Comparison of ENCODE assay signal across 8 cellular contexts in the genomic region with DNA sequence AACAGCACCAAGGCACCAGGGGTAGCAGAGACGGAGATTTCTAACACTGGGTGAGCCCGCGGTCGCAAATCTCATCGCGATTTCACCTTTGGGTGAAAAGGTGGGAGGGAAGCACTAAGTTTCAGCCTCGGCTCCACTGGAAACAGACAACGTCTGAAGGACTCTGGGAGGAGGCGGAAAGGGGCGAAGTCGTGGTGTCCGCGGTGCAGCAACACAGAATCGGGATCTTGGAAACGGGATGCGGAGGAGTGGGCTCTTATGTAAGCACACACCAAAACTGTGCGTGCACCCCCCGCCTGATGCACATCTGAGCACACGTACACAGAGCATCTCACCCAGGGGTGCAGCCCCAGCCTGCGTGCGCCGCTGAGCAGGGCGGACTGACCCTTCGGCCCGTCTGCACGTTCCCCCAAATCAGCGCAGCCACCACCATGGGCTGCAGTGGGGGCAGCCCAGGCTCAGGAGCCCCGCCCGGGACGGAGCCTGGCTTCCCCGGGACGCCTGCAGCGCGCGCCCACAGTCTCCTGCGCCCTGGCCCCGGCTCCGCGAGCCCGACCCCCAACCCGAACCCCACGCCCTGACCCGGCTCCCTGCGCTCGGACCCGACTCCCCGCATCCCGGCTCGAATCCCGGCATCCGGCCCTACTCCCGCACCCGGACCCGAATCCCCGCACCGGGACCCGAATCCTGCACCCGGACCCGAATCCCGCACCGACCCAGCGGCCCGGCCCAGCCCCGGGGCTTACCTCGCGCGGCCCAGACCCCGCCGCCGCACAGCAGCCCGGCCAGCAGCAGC. TPM values are rescaled to one million over a fixed set of nuclear protein-coding genes. Genes with fewer than 3 reads are reported as not detected.
DNase-seq lines count a peak whose midpoint lies in the region; ATAC-seq, FAIRE-seq and TF ChIP-seq lines count a peak whose summit lies in the region.

No MANE protein-coding gene starts in this region.

- H3K27me3 ChIP-seq in small intestine (ENCODE audit: control insufficient read depth in 2 of 2, insufficient read depth in 2 of 2, low read length in 2 of 2), result no peaks in the 10 kb centered on the region

- 0 to 1% (median 1%) methylated on average over 50 to 71 of the region's 71 CpGs for WGBS in small intestine, 3 donors

- no peak for FAIRE-seq in small intestine (lab: Jason Lieb, UNC)

- peak overlapping the region; percentile 89 for H3K4me3 ChIP-seq in astrocyte of the spinal cord (ENCODE audit: low read depth, low read length)
- peak overlapping the region; percentile 95 for H3K4me3 ChIP-seq in iPS-18c (ENCODE audit: insufficient read depth, low read depth, low read length)
- H3K4me3 ChIP-seq in small intestine (ENCODE audit: low read depth in 1 of 2, low read length in 2 of 2), result peak overlapping the region; percentile 97 to 98

- ATAC-seq in GM21381 (IDR thresholded peaks at IDR 0.05; ENCODE audit: unreplicated experiment), result peak; percentile 15

- H3K4me1 ChIP-seq in small intestine (ENCODE audit: control insufficient read depth in 2 of 2, insufficient read depth in 1 of 2, low read depth in 1 of 2, low read length in 1 of 2), result peaks cover 0 to 3% of the 10 kb centered on the region in 2 donors

- H3K9me3 ChIP-seq in iPS-18c (ENCODE audit: control insufficient read depth, insufficient read depth, low read length) (no peaks in the 10 kb centered on the region), small intestine (ENCODE audit: control insufficient read depth, low read depth) (no peaks in the 10 kb centered on the region)

- DNase-seq in AG20443 (ENCODE audit: low spot score), result peak; percentile 45
- DNase-seq in OCI-M1 (lab: John Stamatoyannopoulos, UW), result peak; percentile 43
- no peak for DNase-seq in astrocyte of the spinal cord (ENCODE audit: low read depth, low spot score)
- peak; percentile 36 for DNase-seq in small intestine
- DNase-seq in globus pallidus (ENCODE audit: low spot score), result no peak
- DNase-seq in NCI-H1436 (lab: John Stamatoyannopoulos, UW), result no peak

- H3K27ac ChIP-seq in small intestine (ENCODE audit: low read depth in 1 of 2, low read length in 1 of 2), result peak overlapping the region; percentile 84 to 94

- TF ChIP-seq CTCF in astrocyte of the spinal cord (IDR thresholded peaks at IDR 0.05; ENCODE audit: low read depth, low read length), result no peak

- in situ Hi-C loops in astrocyte of the spinal cord (cut with HindIII; ENCODE audit: low sequenced_read_pairs), result no loop called here

- H3K36me3 ChIP-seq in small intestine (ENCODE audit: control insufficient read depth in 2 of 2, insufficient read depth in 2 of 2, low read length in 2 of 2), result no peaks in the 10 kb centered on the region

RNA-seq across cellular contexts. Expression of gene CLSTN1, which starts 0.7 kb away (rescaled TPM):
- 10 to 100 TPM; 29.2 to 50.6 (median 33.1) TPM for polyA plus RNA-seq in small intestine

Comparison
In these comparisons a context has a peak if more than half of its experiments do, and no peak if none do; other contexts are left out.
1. DNase-seq: peak in AG20443 (single experiment), OCI-M1 (single experiment) and small intestine (single experiment); none in astrocyte of the spinal cord (single experiment), globus pallidus (single experiment) and NCI-H1436 (single experiment).
2. Peak in every context shown above with its lines, with median percentiles within 50 percentile points of each other: H3K4me3 ChIP-seq.